ENCODE assay signal across 8 cellular contexts in genomic region chr5:134758176-134758503, GRCh38. TPM values are rescaled to one million over a fixed set of nuclear protein-coding genes. Genes with fewer than 3 reads are reported as not detected.
DNase-seq lines count a peak whose midpoint lies in the region; ATAC-seq and TF ChIP-seq lines count a peak whose summit lies in the region.

No MANE protein-coding gene starts in this region.

- CTCF ChIA-PET in Caco-2 (lab: Charles Lee) = interaction anchor here (0.6 to 2.8 kb wide), 2 partner anchors 11 to 20 kb away, joined by 8 to 17 read pairs; partner anchors contain the start of gene CAMLG
- CTCF ChIA-PET in mammary epithelial cell (lab: Charles Lee; ENCODE audit: low non-redundant PET) = no interaction called here

- intact Hi-C loops in Caco-2 (cut with micrococcal nuclease; ENCODE audit: unreplicated experiment) (loop anchor here (1.0 to 2.0 kb wide), 2 partner anchors 19 to 89 kb away; no protein-coding TSS in a partner anchor), mammary epithelial cell (cut with micrococcal nuclease) (loop anchor here (1.0 kb wide), 1 partner anchor 20 kb away; the partner anchor contains the start of gene CAMLG)

- ATAC-seq in HG03135 (IDR thresholded peaks at IDR 0.05; ENCODE audit: unreplicated experiment) (peak; percentile 19), GM18873 (IDR thresholded peaks at IDR 0.05; ENCODE audit: low FRiP score, unreplicated experiment) (no peak)

- 68% methylated on average over 4 of the region's 9 CpGs for WGBS in mammary epithelial cell (ENCODE audit: low coverage, missing lambda C conversion rate)

- no peaks in the 10 kb centered on the region for H3K9me3 Mint-ChIP-seq in Caco-2 (ENCODE audit: unreplicated experiment)

- TF ChIP-seq CTCF in Caco-2 (IDR thresholded peaks at IDR 0.05; ENCODE audit: insufficient read depth in 1 of 2, low read depth in 1 of 2, low read length in 1 of 2, severe bottlenecking in 1 of 2, unreplicated experiment in 1 of 2) (no peak), mammary epithelial cell (conservative IDR thresholded peaks at IDR 0.05 in 1 of 2, IDR thresholded peaks at IDR 0.05 in 1 of 2; ENCODE audit: extremely low read depth in 1 of 2, insufficient read depth in 1 of 2, low read depth in 1 of 2, low read length in 2 of 2) (no peak)

- H3K4me1 ChIP-seq in Caco-2 = peaks cover 7% of the 10 kb centered on the region; the same call in 1 of the 2 replicates
- peaks cover 15% of the 10 kb centered on the region for H3K4me1 ChIP-seq in mammary epithelial cell (ENCODE audit: insufficient read depth, low read length)
- peaks cover 12% of the 10 kb centered on the region for H3K4me1 ChIP-seq in mucosa of stomach (ENCODE audit: control insufficient read depth, insufficient read depth, low read length)

- peaks cover 17% of the 10 kb centered on the region for H3K4me1 Mint-ChIP-seq in Caco-2 (ENCODE audit: low read depth, unreplicated experiment)

- H3K36me3 ChIP-seq in Caco-2 (ENCODE audit: control insufficient read depth, insufficient read depth, low read length) = no peaks in the 10 kb centered on the region
- no peaks in the 10 kb centered on the region for H3K36me3 ChIP-seq in mammary epithelial cell (ENCODE audit: insufficient read depth, low read length)
- no peaks in the 10 kb centered on the region for H3K36me3 ChIP-seq in mucosa of stomach (ENCODE audit: control insufficient read depth, insufficient read depth, low read length)

- no peak for DNase-seq in Caco-2
- DNase-seq in mammary epithelial cell = no peak
- DNase-seq in NCI-H1436 (lab: John Stamatoyannopoulos, UW) = no peak
- DNase-seq in amniotic stem cell (lab: John Stamatoyannopoulos, UW) = no peak
- DNase-seq in ureter (ENCODE audit: low spot score) = no peak

- POLR2A ChIA-PET in Caco-2 (lab: Charles Lee) = interaction anchor here (0.6 to 1.1 kb wide), 6 partner anchors 11 to 146 kb away, joined by 3 to 7 read pairs (median 4); partner anchors contain the start of genes CAMLG and PCBD2

- no peaks in the 10 kb centered on the region for H3K27me3 Mint-ChIP-seq in Caco-2 (ENCODE audit: insufficient read depth, unreplicated experiment)

- peak overlapping the region; percentile 100 for H3K27ac Mint-ChIP-seq in Caco-2 (ENCODE audit: unreplicated experiment)

- H4K20me1 ChIP-seq in mammary epithelial cell (ENCODE audit: insufficient read depth, low read length) = no peaks in the 10 kb centered on the region

- peaks cover 40% of the 10 kb centered on the region for H3K36me3 Mint-ChIP-seq in Caco-2 (ENCODE audit: insufficient read depth, unreplicated experiment)

- H3K27ac ChIP-seq in mammary epithelial cell (ENCODE audit: insufficient read depth, low read depth, low read length) = peak overlapping the region; percentile 58

- no peaks in the 10 kb centered on the region for H3K9me3 ChIP-seq in Caco-2
- H3K9me3 ChIP-seq in mammary epithelial cell (replicated peaks; ENCODE audit: insufficient read depth, low read length) = no peaks in the 10 kb centered on the region
- H3K9me3 ChIP-seq in mucosa of stomach (ENCODE audit: control insufficient read depth, low read length) = no peaks in the 10 kb centered on the region

- H3K4me2 ChIP-seq in mammary epithelial cell (ENCODE audit: insufficient read depth, low read depth, low read length) = peak overlapping the region; percentile 61

- BruUV-seq in Caco-2 (replicated peaks; lab: Mats Ljungman, UMichigan) (TSS peak; percentile 53), mammary epithelial cell (replicated peaks; lab: Mats Ljungman, UMichigan) (TSS peak; percentile 40)

- dilution Hi-C loops in mammary epithelial cell (cut with HindIII; ENCODE audit: low sequenced_read_pairs) = no loop called here

- in situ Hi-C loops in mammary epithelial cell (cut with MboI; ENCODE audit: low sequenced_read_pairs in 2 of 2) = no loop called here

- peaks cover 46% of the 10 kb centered on the region for H3K79me2 ChIP-seq in mammary epithelial cell (ENCODE audit: insufficient read depth, low read length)

- H3K4me3 ChIP-seq in Caco-2 (ENCODE audit: low read depth, low read length) = peak overlapping the region; percentile 71
- peak overlapping the region; percentile 22 to 95 (median 82) for H3K4me3 ChIP-seq in mammary epithelial cell (replicated peaks in 1 of 3; ENCODE audit: insufficient read depth in 1 of 3, low read depth in 2 of 3, low read length in 3 of 3)
- peak overlapping the region; percentile 36 for H3K4me3 ChIP-seq in mucosa of stomach (ENCODE audit: low read length)

- peak overlapping the region; percentile 54 for H3K9ac ChIP-seq in mammary epithelial cell (ENCODE audit: insufficient read depth, low read length)
- H3K9ac ChIP-seq in mucosa of stomach (ENCODE audit: low read length) = peak overlapping the region; percentile 90

- peak overlapping the region; percentile 93 for H2AFZ ChIP-seq in mammary epithelial cell (ENCODE audit: low read depth, low read length)

- H3K27me3 ChIP-seq in Caco-2 (replicated peaks; ENCODE audit: control insufficient read depth, insufficient read depth, low read length) (no peaks in the 10 kb centered on the region), mammary epithelial cell (ENCODE audit: insufficient read depth, low read length) (no peaks in the 10 kb centered on the region), mucosa of stomach (ENCODE audit: control insufficient read depth, insufficient read depth, low read length) (no peaks in the 10 kb centered on the region)

- H3K4me3 Mint-ChIP-seq in Caco-2 (ENCODE audit: unreplicated experiment) = peak overlapping the region; percentile 100

RNA-seq across cellular contexts. Expression of gene DDX46, which starts 0.4 kb away (rescaled TPM):
- total RNA-seq in Caco-2 (2022) (96.1 and 116 TPM in 2 replicates), mammary epithelial cell (10 to 100 TPM; 13.2 to 57.7 TPM), ureter (60.1 TPM)
- 20.8 TPM for polyA plus RNA-seq in mammary epithelial cell
- 114 TPM for polyA minus RNA-seq in mammary epithelial cell

RNA-seq across cellular contexts. Expression of gene CAMLG, which starts 19.8 kb away (rescaled TPM):
- 26.6 and 30.9 TPM in 2 replicates for total RNA-seq in Caco-2 (2022)
- total RNA-seq in mammary epithelial cell = 10 to 100 TPM; 21.6 to 25.0 TPM
- 12.4 TPM for polyA plus RNA-seq in mammary epithelial cell
- polyA minus RNA-seq in mammary epithelial cell = 1.5 TPM
- total RNA-seq in ureter = 19.8 TPM
